Comparison of ENCODE assay signal across 8 cellular contexts in the genomic region with DNA sequence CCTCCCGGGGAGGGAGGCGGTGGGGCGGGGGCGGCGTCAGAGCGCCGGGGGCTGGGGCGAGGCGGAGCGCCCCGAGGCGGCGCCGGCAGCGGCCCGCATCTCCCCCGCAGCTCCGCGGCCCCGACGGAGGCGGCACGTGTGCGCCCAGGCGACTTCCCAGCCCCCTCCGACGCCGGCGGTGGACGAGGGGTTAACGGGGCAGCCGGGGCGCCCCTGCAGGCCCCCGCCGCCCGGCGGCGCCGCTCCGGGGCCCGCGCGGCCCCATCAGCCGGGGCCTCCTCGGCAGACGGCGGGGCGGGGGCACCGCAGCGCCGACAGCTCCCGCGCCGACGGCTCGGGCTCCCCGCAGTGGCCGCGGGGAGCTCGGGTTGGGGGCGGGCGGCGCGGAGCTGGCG. TPM values are rescaled to one million over a fixed set of nuclear protein-coding genes. Genes with fewer than 3 reads are reported as not detected.
DNase-seq lines count a peak whose midpoint lies in the region; ATAC-seq, FAIRE-seq and TF ChIP-seq lines count a peak whose summit lies in the region.
"Not testable (repeated sequence)": the region's sequence is repeated elsewhere in the genome, so short reads cannot be mapped to it uniquely, and the experiment has no call there.

No MANE protein-coding gene starts in this region.

- DNase-seq in A549 (ENCODE audit: low read depth in 1 of 2, low spot score in 1 of 2); cardiac fibroblast (ENCODE audit: low read depth in 2 of 2); right atrium auricular region (ENCODE audit: low spot score): not testable (repeated sequence)
- DNase-seq in GM13977 (ENCODE audit: low spot score) = peak; percentile 40
- peak; percentile 55 for DNase-seq in NCI-H82 (lab: John Stamatoyannopoulos, UW)
- peak; percentile 39 for DNase-seq in activated CD4-positive, alpha-beta T cell treated with anti-CD3 and anti-CD28 coated beads for 36 hours
- peak; percentile 24 to 27 for DNase-seq in stimulated activated CD4-positive, alpha-beta T cell treated with anti-CD3 and anti-CD28 coated beads, Interleukin-4, amount 100 ng/mL, for 4 hours

- H3K4me2 ChIP-seq in A549 = peak overlapping the region; percentile 95

- TF ChIP-seq POLR2A in A549 (IDR thresholded peaks at IDR 0.05; ENCODE audit: low read length) = not testable (repeated sequence)

- CTCF ChIA-PET in A549 (lab: Yijun Ruan, JAX) = interaction anchor here (0.6 kb wide), 1 partner anchor 97 kb away, joined by 3 read pairs; no protein-coding TSS in a partner anchor
- CTCF ChIA-PET in activated CD4-positive, alpha-beta T cell treated with anti-CD3 and anti-CD28 coated beads for 36 hours (lab: Charles Lee) = interaction anchor here (0.7 kb wide), 1 partner anchor 519 kb away, joined by 3 read pairs; no protein-coding TSS in a partner anchor

- not testable (repeated sequence) for H3K27ac Mint-ChIP-seq in activated CD4-positive, alpha-beta T cell treated with anti-CD3 and anti-CD28 coated beads for 36 hours; nephron

- no CpG with 5 or more reads among the region's 65 CpGs for WGBS in A549 (ENCODE audit: missing lambda C conversion rate)

- not testable (repeated sequence) for FAIRE-seq in A549 (lab: Jason Lieb, UNC)

- intact Hi-C loops in activated CD4-positive, alpha-beta T cell treated with anti-CD3 and anti-CD28 coated beads for 36 hours (cut with DNase I, micrococcal nuclease) = loop anchor here in 1 of 2 experiments (5.0 to 10.0 kb wide), 2 partner anchors 69 to 209 kb away; partner anchors contain the start of genes ASF1B and DDX39A

- H3K9me3 ChIP-seq in A549, right atrium auricular region: not testable (repeated sequence)

- ATAC-seq in A549 = peak in 1 of 2 experiments; percentile 27; a peak in 3 of 6 replicates
- peak; percentile 12 for ATAC-seq in activated CD4-positive, alpha-beta T cell treated with anti-CD3 and anti-CD28 coated beads for 36 hours

- H3K27ac ChIP-seq in A549 = peak overlapping the region; percentile 92 to 99
- H3K27ac ChIP-seq in right atrium auricular region = not testable (repeated sequence)

- H3K27me3 Mint-ChIP-seq in activated CD4-positive, alpha-beta T cell treated with anti-CD3 and anti-CD28 coated beads for 36 hours = peaks cover 11% of the 10 kb centered on the region
- not testable (repeated sequence) for H3K27me3 Mint-ChIP-seq in nephron (ENCODE audit: low read depth)

- in situ Hi-C loops in GM13977 (cut with MboI; ENCODE audit: low pct_unique_long_range_greater_than_20kb, low sequenced_read_pairs, unreplicated experiment) = not testable (repeated sequence)

- not testable (repeated sequence) for H3K36me3 ChIP-seq in right atrium auricular region

- H3K4me3 ChIP-seq in A549 = peak overlapping the region; percentile 66
- H3K4me3 ChIP-seq in cardiac fibroblast (replicated peaks in 1 of 2; ENCODE audit: low read depth in 2 of 2, low read length in 2 of 2) = peak overlapping the region; percentile 47 to 51
- peak overlapping the region; percentile 71 to 72 for H3K4me3 ChIP-seq in right atrium auricular region

- H3K4me3 Mint-ChIP-seq in activated CD4-positive, alpha-beta T cell treated with anti-CD3 and anti-CD28 coated beads for 36 hours = peak overlapping the region; percentile 74
- peak overlapping the region in 2 of 3 experiments; percentile 76 to 81 for H3K4me3 Mint-ChIP-seq in nephron

- H3K9me3 Mint-ChIP-seq in activated CD4-positive, alpha-beta T cell treated with anti-CD3 and anti-CD28 coated beads for 36 hours (ENCODE audit: low read depth); nephron: not testable (repeated sequence)

- peaks cover 37% of the 10 kb centered on the region for H3K4me1 Mint-ChIP-seq in activated CD4-positive, alpha-beta T cell treated with anti-CD3 and anti-CD28 coated beads for 36 hours
- peaks cover 21% of the 10 kb centered on the region for H3K4me1 Mint-ChIP-seq in nephron

- not testable (repeated sequence) for H3K36me3 Mint-ChIP-seq in activated CD4-positive, alpha-beta T cell treated with anti-CD3 and anti-CD28 coated beads for 36 hours (ENCODE audit: low read depth); nephron (ENCODE audit: low read depth)

- not testable (repeated sequence) for TF ChIP-seq RAD21 in A549 (conservative IDR thresholded peaks at IDR 0.05 in 1 of 2, IDR thresholded peaks at IDR 0.05 in 1 of 2)

- POLR2A ChIA-PET in A549 (lab: Yijun Ruan, JAX); activated CD4-positive, alpha-beta T cell treated with anti-CD3 and anti-CD28 coated beads for 36 hours (lab: Charles Lee): not testable (repeated sequence)

- not testable (repeated sequence) for H3K27me3 ChIP-seq in right atrium auricular region

- not testable (repeated sequence) for H3K4me1 ChIP-seq in A549
- peaks cover 7 to 14% of the 10 kb centered on the region in 2 donors for H3K4me1 ChIP-seq in right atrium auricular region

- not testable (repeated sequence) for TF ChIP-seq CTCF in A549 (IDR thresholded peaks at IDR 0.05); GM13977 (IDR thresholded peaks at IDR 0.05; ENCODE audit: extremely low read depth, insufficient read depth, missing control alignments); cardiac fibroblast (IDR thresholded peaks at IDR 0.05; ENCODE audit: low read depth, low read length); right atrium auricular region (IDR thresholded peaks at IDR 0.05); nephron (IDR thresholded peaks at IDR 0.05; ENCODE audit: unreplicated experiment in 3 of 3)

- not testable (repeated sequence) for TF ChIP-seq EP300 in A549 (IDR thresholded peaks at IDR 0.05)

RNA-seq across cellular contexts. Expression of gene ADGRL1, which starts 0.3 kb away (rescaled TPM):
- 3.9 and 5.6 TPM in 2 replicates for polyA plus RNA-seq in A549 (2011; rRNA removed)
- polyA plus RNA-seq in A549 (2012; cell fraction: cytosol; rRNA removed) = 5.9 and 7.9 TPM in 2 replicates
- 14.3 and 26.1 TPM in 2 replicates for polyA plus RNA-seq in A549 (2012; cell fraction: nucleus; rRNA removed)
- polyA plus RNA-seq in A549 (2017; fragmentation: RNase III; extraction: RNeasy Plus Mini Kit Qiagen cat#74134 plus additional on column Dnase treatment) = 5.4 to 7.4 TPM (median 6.0 TPM) in 3 replicates
- polyA minus RNA-seq in A549 (2011; rRNA and poly(A)+ RNA removed) = 9.9 and 18.0 TPM in 2 replicates
- total RNA-seq in activated CD4-positive, alpha-beta T cell treated with anti-CD3 and anti-CD28 coated beads for 36 hours = 10 to 100 TPM; 20.8 to 23.5 TPM
- total RNA-seq in right atrium auricular region = 10 to 100 TPM; 21.0 to 31.2 TPM
